ENCODE assay signal across 2 cellular contexts in the genomic region with DNA sequence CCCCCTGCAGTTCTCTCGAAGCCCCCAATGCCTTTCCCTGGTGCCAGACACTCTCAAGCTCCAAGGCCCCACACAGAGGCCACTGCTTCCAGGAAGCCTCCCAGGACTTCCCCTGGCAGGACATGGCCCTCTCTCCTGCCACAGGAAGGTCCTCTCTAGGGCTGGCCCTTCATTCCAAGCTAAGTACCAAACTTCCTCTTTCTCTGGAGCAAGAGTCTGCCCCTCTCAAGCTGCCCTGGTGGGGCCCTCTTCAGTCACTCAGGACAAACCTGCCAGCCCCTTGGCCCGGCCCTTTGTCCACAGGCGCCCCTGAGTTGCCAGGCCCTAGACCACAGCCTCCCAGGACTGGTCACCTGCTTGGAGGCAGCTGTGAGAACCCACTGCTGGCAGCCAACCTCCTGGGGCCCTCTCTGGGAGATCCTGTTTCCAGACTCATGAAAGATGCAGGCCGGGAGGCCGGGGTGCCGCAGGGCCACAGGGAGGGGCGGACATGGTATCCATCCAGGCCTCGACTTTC.
TF ChIP-seq lines count a peak whose summit lies in the region.

No MANE protein-coding gene starts in this region.

TF ChIP-seq in A549, 52 proteins besides CTCF, POLR2A, EP300 and RAD21:
- TF ChIP-seq ESRRA (IDR thresholded peaks at IDR 0.05; ENCODE audit: borderline replicate concordance, low read length): no peak
- TF ChIP-seq, protein P1, sequence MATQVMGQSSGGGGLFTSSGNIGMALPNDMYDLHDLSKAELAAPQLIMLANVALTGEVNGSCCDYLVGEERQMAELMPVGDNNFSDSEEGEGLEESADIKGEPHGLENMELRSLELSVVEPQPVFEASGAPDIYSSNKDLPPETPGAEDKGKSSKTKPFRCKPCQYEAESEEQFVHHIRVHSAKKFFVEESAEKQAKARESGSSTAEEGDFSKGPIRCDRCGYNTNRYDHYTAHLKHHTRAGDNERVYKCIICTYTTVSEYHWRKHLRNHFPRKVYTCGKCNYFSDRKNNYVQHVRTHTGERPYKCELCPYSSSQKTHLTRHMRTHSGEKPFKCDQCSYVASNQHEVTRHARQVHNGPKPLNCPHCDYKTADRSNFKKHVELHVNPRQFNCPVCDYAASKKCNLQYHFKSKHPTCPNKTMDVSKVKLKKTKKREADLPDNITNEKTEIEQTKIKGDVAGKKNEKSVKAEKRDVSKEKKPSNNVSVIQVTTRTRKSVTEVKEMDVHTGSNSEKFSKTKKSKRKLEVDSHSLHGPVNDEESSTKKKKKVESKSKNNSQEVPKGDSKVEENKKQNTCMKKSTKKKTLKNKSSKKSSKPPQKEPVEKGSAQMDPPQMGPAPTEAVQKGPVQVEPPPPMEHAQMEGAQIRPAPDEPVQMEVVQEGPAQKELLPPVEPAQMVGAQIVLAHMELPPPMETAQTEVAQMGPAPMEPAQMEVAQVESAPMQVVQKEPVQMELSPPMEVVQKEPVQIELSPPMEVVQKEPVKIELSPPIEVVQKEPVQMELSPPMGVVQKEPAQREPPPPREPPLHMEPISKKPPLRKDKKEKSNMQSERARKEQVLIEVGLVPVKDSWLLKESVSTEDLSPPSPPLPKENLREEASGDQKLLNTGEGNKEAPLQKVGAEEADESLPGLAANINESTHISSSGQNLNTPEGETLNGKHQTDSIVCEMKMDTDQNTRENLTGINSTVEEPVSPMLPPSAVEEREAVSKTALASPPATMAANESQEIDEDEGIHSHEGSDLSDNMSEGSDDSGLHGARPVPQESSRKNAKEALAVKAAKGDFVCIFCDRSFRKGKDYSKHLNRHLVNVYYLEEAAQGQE (IDR thresholded peaks at IDR 0.05): no peak
- TF ChIP-seq ZFP36 (IDR thresholded peaks at IDR 0.05; ENCODE audit: borderline replicate concordance, partially characterized antibody): peak; percentile 67

TF ChIP-seq in H1, 55 proteins besides CTCF, POLR2A, EP300 and RAD21:
- TF ChIP-seq RBBP5 (IDR thresholded peaks at IDR 0.05; ENCODE audit: borderline replicate concordance, low read depth, low read length): no peak
- no peak for TF ChIP-seq SRF (IDR thresholded peaks at IDR 0.05; ENCODE audit: low read depth, low read length)
- TF ChIP-seq HDAC2 (IDR thresholded peaks at IDR 0.05; ENCODE audit: borderline replicate concordance in 1 of 2, low read depth in 2 of 2, low read length in 2 of 2): no peak
- no peak for TF ChIP-seq FOSL1 (IDR thresholded peaks at IDR 0.05; ENCODE audit: insufficient read depth, low read depth, low read length)
- no peak for TF ChIP-seq EGR1 (IDR thresholded peaks at IDR 0.05; ENCODE audit: borderline replicate concordance, low read depth, low read length)
- TF ChIP-seq TCF12 (IDR thresholded peaks at IDR 0.05; ENCODE audit: low read depth, low read length): no peak
- TF ChIP-seq BCL11A (IDR thresholded peaks at IDR 0.05; ENCODE audit: low read depth in 2 of 2, low read length in 2 of 2): no peak
- no peak for TF ChIP-seq RXRA (IDR thresholded peaks at IDR 0.05; ENCODE audit: insufficient read depth, low read depth, low read length)
- no peak for TF ChIP-seq CREB1 (IDR thresholded peaks at IDR 0.05)
- TF ChIP-seq SP4 (IDR thresholded peaks at IDR 0.05; ENCODE audit: low read length): no peak
- no peak for TF ChIP-seq SP1 (IDR thresholded peaks at IDR 0.05; ENCODE audit: low read depth, low read length)
- TF ChIP-seq, protein P2, sequence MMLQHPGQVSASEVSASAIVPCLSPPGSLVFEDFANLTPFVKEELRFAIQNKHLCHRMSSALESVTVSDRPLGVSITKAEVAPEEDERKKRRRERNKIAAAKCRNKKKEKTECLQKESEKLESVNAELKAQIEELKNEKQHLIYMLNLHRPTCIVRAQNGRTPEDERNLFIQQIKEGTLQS (IDR thresholded peaks at IDR 0.05; ENCODE audit: insufficient read depth, low read depth, low read length): no peak
- TF ChIP-seq, protein P3, sequence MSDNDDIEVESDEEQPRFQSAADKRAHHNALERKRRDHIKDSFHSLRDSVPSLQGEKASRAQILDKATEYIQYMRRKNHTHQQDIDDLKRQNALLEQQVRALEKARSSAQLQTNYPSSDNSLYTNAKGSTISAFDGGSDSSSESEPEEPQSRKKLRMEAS (IDR thresholded peaks at IDR 0.05): no peak
- no peak for TF ChIP-seq KDM1A (IDR thresholded peaks at IDR 0.05; ENCODE audit: borderline replicate concordance, low read length)
- TF ChIP-seq GABPA (IDR thresholded peaks at IDR 0.05; ENCODE audit: borderline replicate concordance, insufficient read depth, low read length): no peak
